Comparison of ENCODE assay signal across 14 cellular contexts in genomic region chr11:84819128-84819527, GRCh38.
DNase-seq lines count a peak whose midpoint lies in the region; ATAC-seq, FAIRE-seq and TF ChIP-seq lines count a peak whose summit lies in the region.
"Had no signal": no experiment of that assay in that cellular context is flagged by ENCODE, and none has a peak within 500 bp of the region (broad histone marks: within the 10 kb centered on the region; RNA-seq: fewer than 3 reads in every experiment).

No MANE protein-coding gene starts in this region.

- TF ChIP-seq CTCF in cardiac muscle cell (IDR thresholded peaks at IDR 0.05; ENCODE audit: low read depth, low read length) (no peak), right atrium auricular region (IDR thresholded peaks at IDR 0.05) (no peak), fibroblast of pulmonary artery (IDR thresholded peaks at IDR 0.05; ENCODE audit: low read length, missing control alignments) (no peak)

- H3K36me3 ChIP-seq in cardiac muscle cell (no peaks in the 10 kb centered on the region), right atrium auricular region (no peaks in the 10 kb centered on the region)

- H3K4me3 ChIP-seq in cardiac muscle cell (no peak overlapping the region), right atrium auricular region (no peak overlapping the region), fibroblast of pulmonary artery (replicated peaks; ENCODE audit: low read depth, low read length) (no peak overlapping the region)

- DNase-seq in cardiac muscle cell (ENCODE audit: low read depth in 1 of 2, low spot score in 1 of 2) = peak in 1 of 2 donors; percentile 67
- DNase-seq in right atrium auricular region (ENCODE audit: low spot score) = no peak
- peak; percentile 47 for DNase-seq in OCI-M1 (lab: John Stamatoyannopoulos, UW)
- DNase-seq in fibroblast of pulmonary artery (ENCODE audit: low read depth) = peak; percentile 13
- DNase-seq in urothelium cell line (ENCODE audit: low spot score) = peak; percentile 23
- DNase-seq in NCI-H187 treated with DMSO at 0.1 percent for 48 hours (lab: John Stamatoyannopoulos, UW) = no peak
- DNase-seq: H9, immature natural killer cell, NCI-H1694, substantia nigra had no signal

- FAIRE-seq in urothelium cell line (lab: Jason Lieb, UNC) = no peak

- ATAC-seq in GM21360 (IDR thresholded peaks at IDR 0.05; ENCODE audit: unreplicated experiment) (no peak), GM21423 (IDR thresholded peaks at IDR 0.05; ENCODE audit: unreplicated experiment) (no peak)
- ATAC-seq: SK-N-SH treated with all-trans-retinoic acid at 6 μM for 48 hours had no signal

- H3K4me1 ChIP-seq in cardiac muscle cell (ENCODE audit: low read depth) = peaks cover 30% of the 10 kb centered on the region
- H3K4me1 ChIP-seq in right atrium auricular region = no peaks in the 10 kb centered on the region
- H3K4me1 ChIP-seq: parathyroid adenoma had no signal

- H3K9me3 ChIP-seq in cardiac muscle cell (ENCODE audit: low read depth) (no peaks in the 10 kb centered on the region), right atrium auricular region (no peaks in the 10 kb centered on the region)

- H3K27me3 ChIP-seq in cardiac muscle cell (no peaks in the 10 kb centered on the region), right atrium auricular region (no peaks in the 10 kb centered on the region)

- H3K27ac ChIP-seq in cardiac muscle cell = peak overlapping the region; percentile 82
- H3K27ac ChIP-seq in right atrium auricular region = peak overlapping the region in 1 of 2 donors; percentile 69
- H3K27ac ChIP-seq: parathyroid adenoma had no signal

Comparison
In these comparisons a context has a peak if more than half of its experiments do, and no peak if none do; other contexts are left out.
1. DNase-seq: peak in OCI-M1 (single experiment), fibroblast of pulmonary artery (single experiment) and urothelium cell line (single experiment); none in right atrium auricular region (single experiment) and NCI-H187 treated with DMSO at 0.1 percent for 48 hours (single experiment).